In genomic region chr21:36069713-36070573, GRCh38 we compare ENCODE assay signal across 8 cellular contexts. TPM values are rescaled to one million over a fixed set of nuclear protein-coding genes. Genes with fewer than 3 reads are reported as not detected.
DNase-seq lines count a peak whose midpoint lies in the region; TF ChIP-seq lines count a peak whose summit lies in the region.

Gene CBR1, plus strand, starts transcription at chr21:36070024. Its CDS starts 92 bp downstream, at chr21:36070116.

- H3K27ac ChIP-seq in cardiac muscle cell: no peak within 1 kb of the TSS
- peak within 1 kb of the TSS; percentile 76 for H3K27ac ChIP-seq in parathyroid adenoma
- H3K27ac ChIP-seq in thyroid gland: peak within 1 kb of the TSS; percentile 65 to 79 (median 72)

- TF ChIP-seq CTCF in HFFc6 (IDR thresholded peaks at IDR 0.05) (peak; percentile 9; the same call in 1 of the 2 replicates), cardiac muscle cell (IDR thresholded peaks at IDR 0.05; ENCODE audit: low read depth, low read length) (no peak), parathyroid adenoma (IDR thresholded peaks at IDR 0.05) (no peak), thyroid gland (IDR thresholded peaks at IDR 0.05) (peak in 1 of 6 experiments; percentile 14)

- peak; percentile 75 to 93 for TF ChIP-seq POLR2A in thyroid gland (IDR thresholded peaks at IDR 0.05)

- H3K36me3 Mint-ChIP-seq in HFFc6 (ENCODE audit: low read depth): peaks cover 34% of the 10 kb centered on the region

- H3K4me3 ChIP-seq in adipocyte (ENCODE audit: low read length) (peak within 1 kb of the TSS; percentile 95), cardiac muscle cell (peak within 1 kb of the TSS; percentile 62), parathyroid adenoma (ENCODE audit: low read depth, low read length) (peak within 1 kb of the TSS; percentile 75), thyroid gland (replicated peaks in 1 of 3) (peak within 1 kb of the TSS; percentile 11 to 80 (median 52))

- H3K4me1 ChIP-seq in adipocyte (ENCODE audit: control insufficient read depth, insufficient read depth, low read length) (peaks cover 37% of the 10 kb centered on the region), cardiac muscle cell (ENCODE audit: low read depth) (peaks cover 5% of the 10 kb centered on the region), parathyroid adenoma (peaks cover 3% of the 10 kb centered on the region), thyroid gland (peaks cover 18 to 56% of the 10 kb centered on the region in 2 donors)

- H3K36me3 ChIP-seq in adipocyte (ENCODE audit: control insufficient read depth, insufficient read depth, low read length, severe bottlenecking) (peaks cover 19% of the 10 kb centered on the region), cardiac muscle cell (no peaks in the 10 kb centered on the region), parathyroid adenoma (ENCODE audit: control insufficient read depth, insufficient read depth, low read length) (no peaks in the 10 kb centered on the region), thyroid gland (no peaks in the 10 kb centered on the region)

- DNase-seq in GM04503 (ENCODE audit: low read depth) (peak; percentile 72), HFFc6 (peak; percentile 94), NCI-H1105 (lab: John Stamatoyannopoulos, UW) (peak; percentile 83), T follicular helper cell (ENCODE audit: low read depth) (peak; percentile 73), adipocyte (ENCODE audit: low read depth) (peak; percentile 97), cardiac muscle cell (ENCODE audit: low read depth in 1 of 2, low spot score in 1 of 2) (peak; percentile 78 to 97), thyroid gland (peak; percentile 92 to 95)

- H3K27ac Mint-ChIP-seq in HFFc6: peak within 1 kb of the TSS; percentile 99

- H3K79me2 ChIP-seq in parathyroid adenoma: no peaks in the 10 kb centered on the region

- intact Hi-C loops in thyroid gland (cut with DNase I): loop anchor here (5.0 kb wide), 2 partner anchors 42 to 242 kb away; no protein-coding TSS in a partner anchor

- H2AFZ ChIP-seq in parathyroid adenoma: peak within 1 kb of the TSS; percentile 89

- H3K9ac ChIP-seq in adipocyte (ENCODE audit: low read length) (peak within 1 kb of the TSS; percentile 94), parathyroid adenoma (no peak within 1 kb of the TSS)

- H3K9me3 Mint-ChIP-seq in HFFc6: peaks cover 11% of the 10 kb centered on the region

- peak within 1 kb of the TSS; percentile 92 for H3K4me2 ChIP-seq in parathyroid adenoma (ENCODE audit: low read length)

- peaks cover 2% of the 10 kb centered on the region; the same call in 1 of the 2 replicates for H3K27me3 Mint-ChIP-seq in HFFc6 (ENCODE audit: insufficient read depth)

- 2 to 4% methylated on average over 51 to 57 of the region's 71 CpGs for WGBS in thyroid gland, 2 donors

- H3K9me3 ChIP-seq in adipocyte (ENCODE audit: control insufficient read depth, low read length) (peaks cover 8% of the 10 kb centered on the region), cardiac muscle cell (ENCODE audit: low read depth) (no peaks in the 10 kb centered on the region), parathyroid adenoma (ENCODE audit: control insufficient read depth, low read length) (no peaks in the 10 kb centered on the region), thyroid gland (no peaks in the 10 kb centered on the region)

- H3K4me1 Mint-ChIP-seq in HFFc6 (ENCODE audit: low read depth): peaks cover 58% of the 10 kb centered on the region

- no peaks in the 10 kb centered on the region for H3K27me3 ChIP-seq in adipocyte (replicated peaks; ENCODE audit: control insufficient read depth, insufficient read depth, low read length)
- H3K27me3 ChIP-seq in cardiac muscle cell: no peaks in the 10 kb centered on the region
- no peaks in the 10 kb centered on the region for H3K27me3 ChIP-seq in parathyroid adenoma (ENCODE audit: control insufficient read depth, insufficient read depth, low read length)
- H3K27me3 ChIP-seq in thyroid gland: no peaks in the 10 kb centered on the region

- peak within 1 kb of the TSS; percentile 93 for H3K4me3 Mint-ChIP-seq in HFFc6

RNA-seq across cellular contexts. Expression of gene CBR1, which starts in this region (rescaled TPM):
- total RNA-seq in HFFc6 (2021; fragmentation: NEBNext Ultra II Directional; extraction: Animal tissue kit (Norgen Biotek cat#: 25700)): 100 to 1,000 TPM; 103 to 144 (median 138) TPM
- total RNA-seq in cardiac muscle cell (60.8 and 83.1 TPM in 2 replicates), thyroid gland (100 to 1,000 TPM; 206 to 600 (median 418) TPM)
- 45.1 and 49.5 TPM in 2 replicates for polyA plus RNA-seq in cardiac muscle cell
